Comparison of ENCODE assay signal across 12 cellular contexts in the genomic region with DNA sequence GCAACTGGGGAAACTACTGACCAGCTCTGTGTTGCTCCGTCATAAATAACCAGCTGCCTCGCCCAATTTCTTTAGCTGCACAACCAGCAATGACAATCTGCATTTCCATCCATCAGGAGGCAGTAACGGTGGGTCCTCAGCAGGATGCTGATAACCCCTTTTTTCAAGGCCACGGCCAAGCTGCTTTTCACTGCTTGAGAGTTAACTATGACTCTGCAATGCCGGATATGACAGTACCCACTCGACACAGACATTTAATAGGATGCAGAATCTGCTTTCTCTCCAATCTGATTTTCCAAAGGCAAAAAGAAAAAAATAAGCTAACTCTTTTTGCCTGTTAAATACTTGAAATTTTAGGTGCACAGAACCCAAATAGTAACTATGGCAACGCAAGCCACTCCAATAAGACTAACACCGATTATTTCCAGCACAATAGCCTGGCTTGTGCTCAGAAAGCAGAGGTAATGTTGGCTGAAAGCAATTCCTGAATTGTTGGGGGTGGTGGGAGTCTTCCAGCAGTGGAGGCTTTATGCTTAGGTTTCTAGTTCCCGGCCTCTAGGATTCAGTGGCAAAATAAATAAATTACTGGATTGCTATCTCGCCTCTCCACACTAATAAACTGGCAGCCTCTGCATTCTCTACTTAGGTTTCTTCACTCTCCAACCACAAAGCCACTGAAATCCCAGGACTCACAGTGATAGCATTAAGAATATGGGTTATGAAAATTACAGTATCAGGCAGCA. TPM values are rescaled to one million over a fixed set of nuclear protein-coding genes. Genes with fewer than 3 reads are reported as not detected.
A peak's percentile ranks its signal among the peaks of the same experiment; 100 is the strongest.
DNase-seq lines count a peak whose midpoint lies in the region; ATAC-seq and TF ChIP-seq lines count a peak whose summit lies in the region.
"Had no signal": no experiment of that assay in that cellular context is flagged by ENCODE, and none has a peak within 500 bp of the region (broad histone marks: within the 10 kb centered on the region; RNA-seq: fewer than 3 reads in every experiment).

No MANE protein-coding gene starts in this region.

- POLR2A ChIA-PET in HEK293T (lab: Yijun Ruan, JAX): interaction anchor here (0.7 kb wide), 1 partner anchor 13 kb away, joined by 3 read pairs; no protein-coding TSS in a partner anchor

- TF ChIP-seq CTCF in fibroblast of mammary gland (conservative IDR thresholded peaks at IDR 0.05; ENCODE audit: control insufficient read depth, insufficient read depth, low read depth, low read length) (no peak), right lobe of liver (IDR thresholded peaks at IDR 0.05) (no peak)

- WGBS in right lobe of liver (ENCODE audit: insufficient coverage, low coverage, low lambda C conversion rate, missing lambda C conversion rate): 69% methylated on average over 9 of the region's 10 CpGs

- H3K27me3 Mint-ChIP-seq in immature natural killer cell (ENCODE audit: low read depth in 3 of 3): peaks cover 1 to 3% (median 2%) of the 10 kb centered on the region in 3 donors

- DNase-seq in HEK293T (ENCODE audit: extremely low spot score) (peak; percentile 22), SK-N-DZ (ENCODE audit: low spot score) (peak; percentile 53), fibroblast of mammary gland (ENCODE audit: low read depth) (peak; percentile 18), pons (ENCODE audit: low spot score) (peak; percentile 17), immature natural killer cell (no peak), right lobe of liver (no peak)
- no peak for DNase-seq in activated CD4-positive, alpha-beta T cell treated with anti-CD3 and anti-CD28 coated beads, Interleukin-2, amount 50 U/mL, for 1 hour
- DNase-seq: activated CD8-positive, alpha-beta memory T cell treated with anti-CD3 and anti-CD28 coated beads, Interleukin-2, amount 10 ng/mL, durations not matched to agents 7 days and 5 days; amniotic stem cell; stimulated activated naive CD4-positive, alpha-beta T cell treated with Interleukin-2 at 50 U/mL for 16 hours had no signal

- no peaks in the 10 kb centered on the region for H3K36me3 ChIP-seq in right lobe of liver
- H3K36me3 ChIP-seq: esophagus muscularis mucosa had no signal

- H3K4me3 Mint-ChIP-seq in immature natural killer cell: no peak overlapping the region
- H3K4me3 Mint-ChIP-seq: activated CD8-positive, alpha-beta memory T cell treated with anti-CD3 and anti-CD28 coated beads, Interleukin-2, amount 10 ng/mL, durations not matched to agents 7 days and 5 days had no signal

- ATAC-seq in GM21528 (IDR thresholded peaks at IDR 0.05; ENCODE audit: low FRiP score, unreplicated experiment): no peak
- no peak for ATAC-seq in right lobe of liver
- ATAC-seq: activated CD8-positive, alpha-beta memory T cell treated with anti-CD3 and anti-CD28 coated beads, Interleukin-2, amount 10 ng/mL, durations not matched to agents 7 days and 5 days had no signal

- CTCF ChIA-PET in HEK293T (lab: Yijun Ruan, JAX): interaction anchor here (1.2 kb wide), 2 partner anchors 22 to 32 kb away, joined by 4 to 5 read pairs; no protein-coding TSS in a partner anchor

- intact Hi-C loops in right lobe of liver (cut with DNase I): no loop called here

- H3K4me1 Mint-ChIP-seq in immature natural killer cell: no peaks in the 10 kb centered on the region
- H3K4me1 Mint-ChIP-seq: activated CD8-positive, alpha-beta memory T cell treated with anti-CD3 and anti-CD28 coated beads, Interleukin-2, amount 10 ng/mL, durations not matched to agents 7 days and 5 days had no signal

- TF ChIP-seq POLR2A in right lobe of liver (IDR thresholded peaks at IDR 0.05): no peak

- no peaks in the 10 kb centered on the region for H3K4me1 ChIP-seq in right lobe of liver

- no peak overlapping the region for H3K27ac ChIP-seq in right lobe of liver
- H3K27ac ChIP-seq: esophagus muscularis mucosa had no signal

- H3K4me3 ChIP-seq in fibroblast of mammary gland (ENCODE audit: control insufficient read depth, low read depth, low read length) (no peak overlapping the region), right lobe of liver (no peak overlapping the region)
- H3K4me3 ChIP-seq: esophagus muscularis mucosa had no signal

- H3K36me3 Mint-ChIP-seq in immature natural killer cell: no peaks in the 10 kb centered on the region
- H3K36me3 Mint-ChIP-seq: activated CD8-positive, alpha-beta memory T cell treated with anti-CD3 and anti-CD28 coated beads, Interleukin-2, amount 10 ng/mL, durations not matched to agents 7 days and 5 days had no signal

- H3K9me3 ChIP-seq in right lobe of liver: no peaks in the 10 kb centered on the region
- H3K9me3 ChIP-seq: esophagus muscularis mucosa had no signal

- no peaks in the 10 kb centered on the region for H3K9me3 Mint-ChIP-seq in immature natural killer cell

- no peaks in the 10 kb centered on the region for H3K27me3 ChIP-seq in right lobe of liver
- H3K27me3 ChIP-seq: esophagus muscularis mucosa had no signal

- no peak overlapping the region for H3K27ac Mint-ChIP-seq in immature natural killer cell
- H3K27ac Mint-ChIP-seq: activated CD8-positive, alpha-beta memory T cell treated with anti-CD3 and anti-CD28 coated beads, Interleukin-2, amount 10 ng/mL, durations not matched to agents 7 days and 5 days had no signal

TF ChIP-seq in HEK293T, 16 proteins besides CTCF, POLR2A, EP300 and RAD21:
- TF ChIP-seq, protein P1, sequence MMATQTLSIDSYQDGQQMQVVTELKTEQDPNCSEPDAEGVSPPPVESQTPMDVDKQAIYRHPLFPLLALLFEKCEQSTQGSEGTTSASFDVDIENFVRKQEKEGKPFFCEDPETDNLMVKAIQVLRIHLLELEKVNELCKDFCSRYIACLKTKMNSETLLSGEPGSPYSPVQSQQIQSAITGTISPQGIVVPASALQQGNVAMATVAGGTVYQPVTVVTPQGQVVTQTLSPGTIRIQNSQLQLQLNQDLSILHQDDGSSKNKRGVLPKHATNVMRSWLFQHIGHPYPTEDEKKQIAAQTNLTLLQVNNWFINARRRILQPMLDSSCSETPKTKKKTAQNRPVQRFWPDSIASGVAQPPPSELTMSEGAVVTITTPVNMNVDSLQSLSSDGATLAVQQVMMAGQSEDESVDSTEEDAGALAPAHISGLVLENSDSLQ (IDR thresholded peaks at IDR 0.05): peak; percentile 45
- no peak for TF ChIP-seq L3MBTL2 (conservative IDR thresholded peaks at IDR 0.05)

RNA-seq across cellular contexts. Expression of a gene that starts 31.2 kb away (rescaled TPM):
- polyA plus RNA-seq in SK-N-DZ (2014; cell fraction: cytosol; rRNA removed): 16.5 and 20.8 TPM in 2 replicates
- 17.2 and 19.9 TPM in 2 replicates for polyA plus RNA-seq in SK-N-DZ (2014; cell fraction: nucleus; rRNA removed)
- under 1 TPM in 2 of 3 donors, not detected in 1; 0.29 to 0.99 TPM for polyA plus RNA-seq in immature natural killer cell
- total RNA-seq in right lobe of liver: 1 to 10 TPM; 1.8 to 5.2 (median 3.1) TPM

Comparison
In these comparisons a context has a peak if more than half of its experiments do, and no peak if none do; other contexts are left out.
1. DNase-seq: peak in HEK293T (single experiment), SK-N-DZ (single experiment), fibroblast of mammary gland (single experiment) and pons (single experiment); none in activated CD4-positive, alpha-beta T cell treated with anti-CD3 and anti-CD28 coated beads, Interleukin-2, amount 50 U/mL, for 1 hour (single experiment), immature natural killer cell (0 of 3) and right lobe of liver (0 of 3).